In genomic region chr2:81624825-81625224, GRCh38 we compare ENCODE assay signal across 35 cellular contexts.
"Had no signal": no experiment of that assay in that cellular context is flagged by ENCODE, and none has a peak within 500 bp of the region (broad histone marks: within the 10 kb centered on the region; RNA-seq: fewer than 3 reads in every experiment).

No MANE protein-coding gene starts in this region.

- H3K27me3 ChIP-seq: MG63 had no signal

- DNase-seq: Karpas-422, Kasumi-1, MG63, MM.1S, MV-4-11, NCI-H1048, NCI-H1092, NCI-H1092 treated with DMSO at 0.1 percent for 48 hours, NCI-H1105, NCI-H1105 treated with DMSO at 0.1 percent for 48 hours, NCI-H1417, NCI-H1417 treated with DMSO at 0.1 percent for 48 hours, NCI-H1436, NCI-H1436 treated with DMSO at 0.1 percent for 48 hours, NCI-H146, NCI-H1694, NCI-H1694 treated with DMSO at 0.1 percent for 48 hours, NCI-H187, NCI-H187 treated with DMSO at 0.1 percent for 48 hours, NCI-H1930, NCI-H2029, NCI-H2029 treated with DMSO at 0.1 percent for 48 hours, NCI-H2081, NCI-H2081 treated with DMSO at 0.1 percent for 48 hours, NCI-H2107, NCI-H2171, NCI-H2171 treated with DMSO at 0.1 percent for 48 hours, NCI-H2227 treated with DMSO at 0.1 percent for 48 hours, NCI-H226, NCI-H345, NCI-H446, NCI-H446 treated with DMSO at 0.1 percent for 48 hours, NCI-H510A, NCI-H510A treated with DMSO at 0.1 percent for 48 hours, NCI-H524 had no signal

- H3K9me3 ChIP-seq: MG63 had no signal

- H3K4me3 ChIP-seq: MG63 had no signal

- H3K36me3 ChIP-seq: MG63 had no signal
